In genomic region chr16:81823111-81823510, GRCh38 we compare ENCODE assay signal across 9 cellular contexts. TPM values are rescaled to one million over a fixed set of nuclear protein-coding genes. Genes with fewer than 3 reads are reported as not detected.
DNase-seq lines count a peak whose midpoint lies in the region; ATAC-seq, FAIRE-seq and TF ChIP-seq lines count a peak whose summit lies in the region.
"Had no signal": no experiment of that assay in that cellular context is flagged by ENCODE, and none has a peak within 500 bp of the region (broad histone marks: within the 10 kb centered on the region; RNA-seq: fewer than 3 reads in every experiment).

No MANE protein-coding gene starts in this region.

- TF ChIP-seq CTCF in HepG2 (CRISPR knock-in tag; IDR thresholded peaks at IDR 0.05) (no peak), D721Med (IDR thresholded peaks at IDR 0.05; ENCODE audit: insufficient read depth, missing control alignments) (no peak)

- TF ChIP-seq RAD21 in HepG2 (CRISPR knock-in tag; IDR thresholded peaks at IDR 0.05) = no peak

- in situ Hi-C loops in HepG2 (cut with HindIII; ENCODE audit: extremely low pct_ligation_motif_present, low pct_unique_long_range_greater_than_20kb) = no loop called here

- H3K27ac Mint-ChIP-seq in activated naive CD4-positive, alpha-beta T cell treated with anti-CD3 and anti-CD28 coated beads for 36 hours = no peak overlapping the region

- no peaks in the 10 kb centered on the region for H3K36me3 Mint-ChIP-seq in activated naive CD4-positive, alpha-beta T cell treated with anti-CD3 and anti-CD28 coated beads for 36 hours (ENCODE audit: low read depth)

- TF ChIP-seq POLR2A in GM12892 (IDR thresholded peaks at IDR 0.05; ENCODE audit: low read depth, low read length) = peak; percentile 88
- TF ChIP-seq POLR2A in HepG2 (IDR thresholded peaks at IDR 0.05; ENCODE audit: insufficient read depth in 1 of 2, low read depth in 2 of 2, low read length in 2 of 2) = no peak

- no peaks in the 10 kb centered on the region for H3K4me1 ChIP-seq in HepG2 (ENCODE audit: insufficient read depth, low read length)
- H3K4me1 ChIP-seq: pancreas had no signal

- no peaks in the 10 kb centered on the region for H3K4me1 Mint-ChIP-seq in activated naive CD4-positive, alpha-beta T cell treated with anti-CD3 and anti-CD28 coated beads for 36 hours (ENCODE audit: low read depth)

- H3K36me3 ChIP-seq in HepG2 (replicated peaks in 1 of 2; ENCODE audit: control insufficient read depth in 1 of 2, insufficient read depth in 2 of 2, low read length in 2 of 2) = no peaks in the 10 kb centered on the region
- H3K36me3 ChIP-seq: pancreas had no signal

- CTCF ChIA-PET in HepG2 (lab: Yijun Ruan, JAX; ENCODE audit: low intra/inter-chr PET ratio, low total read pairs) = no interaction called here
- CTCF ChIA-PET in activated naive CD4-positive, alpha-beta T cell treated with anti-CD3 and anti-CD28 coated beads for 36 hours (lab: Charles Lee) = interaction anchor here (0.6 kb wide), 1 partner anchor 414 kb away, joined by 4 read pairs; no protein-coding TSS in a partner anchor

- H3K9ac ChIP-seq in HepG2 (ENCODE audit: insufficient read depth, low read depth, low read length) = no peak overlapping the region

- H3K9me3 Mint-ChIP-seq in activated naive CD4-positive, alpha-beta T cell treated with anti-CD3 and anti-CD28 coated beads for 36 hours = no peaks in the 10 kb centered on the region

- no peaks in the 10 kb centered on the region for H3K79me2 ChIP-seq in HepG2 (ENCODE audit: insufficient read depth, low read length)

- peaks cover 0 to 32% of the 10 kb centered on the region in 2 experiments; a peak in 1 of 5 replicates for H3K27me3 ChIP-seq in HepG2 (ENCODE audit: control insufficient read depth in 1 of 2, insufficient read depth in 2 of 2, low read length in 2 of 2)
- H3K27me3 ChIP-seq: pancreas had no signal

- no peak overlapping the region for H3K4me2 ChIP-seq in HepG2 (ENCODE audit: low read depth, low read length)

- DNase-seq in GM12892 (ENCODE audit: insufficient read length) = no peak
- DNase-seq in NOMO-1 treated with dmso at 0.1 percent for 144 hours (lab: John Stamatoyannopoulos, UW; ENCODE audit: unreplicated experiment) = peak; percentile 51
- no peak for DNase-seq in HepG2 (ENCODE audit: low spot score)
- no peak for DNase-seq in activated naive CD4-positive, alpha-beta T cell treated with anti-CD3 and anti-CD28 coated beads for 36 hours
- DNase-seq in D721Med (ENCODE audit: insufficient read length, low spot score) = no peak
- no peak for DNase-seq in NCI-H1417 treated with DMSO at 0.1 percent for 48 hours (lab: John Stamatoyannopoulos, UW)
- no peak for DNase-seq in NCI-H526 (lab: John Stamatoyannopoulos, UW)
- DNase-seq: pancreas had no signal

- POLR2A ChIA-PET in HepG2 (lab: Yijun Ruan, JAX) = no interaction called here

- no peaks in the 10 kb centered on the region for H3K9me3 ChIP-seq in HepG2 (ENCODE audit: low read length)
- H3K9me3 ChIP-seq: pancreas had no signal

- FAIRE-seq in GM12892 (lab: Jason Lieb, UNC) = peak; percentile 90
- FAIRE-seq in HepG2 (lab: Jason Lieb, UNC) = no peak
- no peak for FAIRE-seq in D721Med (lab: Jason Lieb, UNC)
- FAIRE-seq: pancreas had no signal

- no peaks in the 10 kb centered on the region for H4K20me1 ChIP-seq in HepG2 (ENCODE audit: insufficient read depth, low read length)

- no peak overlapping the region for H3K27ac ChIP-seq in HepG2 (ENCODE audit: extremely low read length, insufficient read depth, low read length)
- H3K27ac ChIP-seq: pancreas had no signal

- no peak for TF ChIP-seq EP300 in HepG2 (IDR thresholded peaks at IDR 0.05; ENCODE audit: low read depth in 2 of 2, low read length in 2 of 2)
- no peak for TF ChIP-seq EP300 in HepG2 (CRISPR knock-in tag; IDR thresholded peaks at IDR 0.05; ENCODE audit: borderline replicate concordance)

- no peaks in the 10 kb centered on the region for H3K27me3 Mint-ChIP-seq in activated naive CD4-positive, alpha-beta T cell treated with anti-CD3 and anti-CD28 coated beads for 36 hours (ENCODE audit: low read depth)

- ATAC-seq in GM21825 (IDR thresholded peaks at IDR 0.05; ENCODE audit: unreplicated experiment) (peak; percentile 54), HepG2 (0 out of 3 replicates have a peak, but pooled peaks have one; percentile 30)

- H2AFZ ChIP-seq in HepG2 (ENCODE audit: low read length) = no peak overlapping the region

- H3K4me3 Mint-ChIP-seq in activated naive CD4-positive, alpha-beta T cell treated with anti-CD3 and anti-CD28 coated beads for 36 hours = no peak overlapping the region

- intact Hi-C loops in HepG2 (cut with micrococcal nuclease; ENCODE audit: unreplicated experiment) = no loop called here
- intact Hi-C loops in activated naive CD4-positive, alpha-beta T cell treated with anti-CD3 and anti-CD28 coated beads for 36 hours (cut with micrococcal nuclease) = no loop called here

- H3K4me3 ChIP-seq in HepG2 (replicated peaks in 1 of 3; ENCODE audit: insufficient read depth in 1 of 3, low read depth in 2 of 3, low read length in 3 of 3) = no peak overlapping the region
- H3K4me3 ChIP-seq: pancreas had no signal

- 39% methylated on average over 8 of the region's 8 CpGs for WGBS in HepG2 (ENCODE audit: low lambda C conversion rate)

- no TSS peak for BruUV-seq in HepG2 (replicated peaks; lab: Mats Ljungman, UMichigan)

TF ChIP-seq in HepG2, 621 proteins besides CTCF, POLR2A, EP300 and RAD21:
- TF ChIP-seq SP5 (CRISPR knock-in tag; IDR thresholded peaks at IDR 0.05; ENCODE audit: borderline replicate concordance, low read depth) (no peak), HDAC1 (CRISPR knock-in tag; IDR thresholded peaks at IDR 0.05) (no peak), NKX3-1 (CRISPR knock-in tag; IDR thresholded peaks at IDR 0.05) (no peak), ZNF780A (CRISPR knock-in tag; IDR thresholded peaks at IDR 0.05) (no peak), GPN1 (CRISPR knock-in tag; IDR thresholded peaks at IDR 0.05; ENCODE audit: borderline replicate concordance) (no peak), ZNF674 (CRISPR knock-in tag; IDR thresholded peaks at IDR 0.05; ENCODE audit: low read depth) (no peak), MZF1 (CRISPR knock-in tag; IDR thresholded peaks at IDR 0.05; ENCODE audit: borderline replicate concordance) (no peak), ZFX (CRISPR knock-in tag; IDR thresholded peaks at IDR 0.05; ENCODE audit: low read depth) (no peak), ZNF710 (CRISPR knock-in tag; IDR thresholded peaks at IDR 0.05; ENCODE audit: borderline replicate concordance) (no peak)
- TF ChIP-seq, protein P1, sequence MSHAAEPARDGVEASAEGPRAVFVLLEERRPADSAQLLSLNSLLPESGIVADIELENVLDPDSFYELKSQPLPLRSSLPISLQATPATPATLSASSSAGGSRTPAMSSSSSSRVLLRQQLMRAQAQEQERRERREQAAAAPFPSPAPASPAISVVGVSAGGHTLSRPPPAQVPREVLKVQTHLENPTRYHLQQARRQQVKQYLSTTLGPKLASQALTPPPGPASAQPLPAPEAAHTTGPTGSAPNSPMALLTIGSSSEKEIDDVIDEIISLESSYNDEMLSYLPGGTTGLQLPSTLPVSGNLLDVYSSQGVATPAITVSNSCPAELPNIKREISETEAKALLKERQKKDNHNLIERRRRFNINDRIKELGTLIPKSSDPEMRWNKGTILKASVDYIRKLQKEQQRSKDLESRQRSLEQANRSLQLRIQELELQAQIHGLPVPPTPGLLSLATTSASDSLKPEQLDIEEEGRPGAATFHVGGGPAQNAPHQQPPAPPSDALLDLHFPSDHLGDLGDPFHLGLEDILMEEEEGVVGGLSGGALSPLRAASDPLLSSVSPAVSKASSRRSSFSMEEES (CRISPR knock-in tag; IDR thresholded peaks at IDR 0.05) = no peak
TF ChIP-seq in HepG2: peak in this region for 0.

RNA-seq across cellular contexts. Expression of gene PLCG2, which starts 44.0 kb away (rescaled TPM):
- polyA plus RNA-seq in GM12892 (2012; ENCODE audit: missing spikeins) = 137 TPM
- total RNA-seq in HepG2 (2016; rRNA removed; fragmentation: Illumina TruSeq; extraction: Trizol) = 0.13 TPM in 1 of 2 replicates, not detected in the other
- total RNA-seq in HepG2 (2016; cell fraction: cytosol; rRNA removed; fragmentation: Illumina TruSeq; extraction: Trizol; ENCODE audit: low read depth) = under 0.01 TPM in 1 of 2 replicates, not detected in the other
- 0.06 TPM in 1 of 2 replicates, not detected in the other for total RNA-seq in HepG2 (2016; cell fraction: insoluble cytoplasmic fraction; rRNA removed; fragmentation: Illumina TruSeq; extraction: Trizol)
- total RNA-seq in HepG2 (2016; cell fraction: membrane; rRNA removed; fragmentation: Illumina TruSeq; extraction: Trizol) = not detected in 2 replicates
- total RNA-seq in HepG2 (2016; cell fraction: nucleus; rRNA removed; fragmentation: Illumina TruSeq; extraction: Trizol) = not detected in 2 replicates
- polyA plus RNA-seq in HepG2 (2011; rRNA removed) = 0.18 and 0.63 TPM in 2 replicates
- polyA plus RNA-seq in HepG2 (2011; cell fraction: cytosol; rRNA removed) = 0.31 and 0.46 TPM in 2 replicates
- polyA plus RNA-seq in HepG2 (2011; cell fraction: nucleus; rRNA removed) = 1.1 and 2.2 TPM in 2 replicates
- polyA plus RNA-seq in HepG2 (2012) = 1.6 and 2.5 TPM in 2 replicates
- not detected in 2 replicates for polyA plus RNA-seq in HepG2 (2016; cell fraction: cytosol; fragmentation: Illumina TruSeq; extraction: Trizol; ENCODE audit: low read depth)
- not detected in 2 replicates for polyA plus RNA-seq in HepG2 (2016; cell fraction: insoluble cytoplasmic fraction; fragmentation: Illumina TruSeq; extraction: Trizol; ENCODE audit: low read depth)
- not detected in 2 replicates for polyA plus RNA-seq in HepG2 (2016; cell fraction: membrane; fragmentation: Illumina TruSeq; extraction: Trizol; ENCODE audit: low read depth)
- not detected in 2 replicates for polyA plus RNA-seq in HepG2 (2016; cell fraction: nucleus; fragmentation: Illumina TruSeq; extraction: Trizol; ENCODE audit: insufficient read depth, low read depth)
- polyA minus RNA-seq in HepG2 (2011; rRNA and poly(A)+ RNA removed; ENCODE audit: low replicate concordance) = 4.0 and 7.0 TPM in 2 replicates
- not detected in 2 replicates for polyA minus RNA-seq in HepG2 (2011; cell fraction: cytosol; rRNA and poly(A)+ RNA removed)
- 1.1 and 2.3 TPM in 2 replicates for polyA minus RNA-seq in HepG2 (2011; cell fraction: nucleus; rRNA and poly(A)+ RNA removed)
- 10 to 100 TPM; 12.0 to 13.4 TPM for total RNA-seq in activated naive CD4-positive, alpha-beta T cell treated with anti-CD3 and anti-CD28 coated beads for 36 hours

Comparison
In these comparisons a context has a peak if more than half of its experiments do, and no peak if none do; other contexts are left out.
1. RNA of gene PLCG2, which starts 44.0 kb away (total RNA-seq): 12.0 to 13.4 TPM in activated naive CD4-positive, alpha-beta T cell treated with anti-CD3 and anti-CD28 coated beads for 36 hours; under 0.01 to 0.13 TPM in HepG2; every median in the first group is over 10 times any median in the second.